Comparison of ENCODE assay signal across 8 cellular contexts in genomic region chr3:193872265-193872753, GRCh38.
A peak's percentile ranks its signal among the peaks of the same experiment; 100 is the strongest.
DNase-seq lines count a peak whose midpoint lies in the region; ATAC-seq and TF ChIP-seq lines count a peak whose summit lies in the region.
"Had no signal": no experiment of that assay in that cellular context is flagged by ENCODE, and none has a peak within 500 bp of the region (broad histone marks: within the 10 kb centered on the region; RNA-seq: fewer than 3 reads in every experiment).

No MANE protein-coding gene starts in this region.

- ATAC-seq in GM21825 (IDR thresholded peaks at IDR 0.05; ENCODE audit: unreplicated experiment): peak; percentile 44
- ATAC-seq in stimulated activated memory B cell treated with anti-CD40 and anti-IgM and Interleukin-4, amounts not matched to agents 10 μg/mL and 1 μg/mL and 100 μg/mL, for 72 hours: peak; percentile 70

- H3K4me3 Mint-ChIP-seq in stimulated activated memory B cell treated with anti-CD40 and anti-IgM and Interleukin-4, amounts not matched to agents 10 μg/mL and 1 μg/mL and 100 μg/mL, for 72 hours: no peak overlapping the region
- H3K4me3 Mint-ChIP-seq: activated T-cell treated with anti-CD3 and anti-CD28 coated beads, Interleukin-2, amount 50 U/mL, for 4 hours had no signal

- H3K4me1 ChIP-seq in esophagus squamous epithelium: peaks cover 41 to 81% (median 41%) of the 10 kb centered on the region in 3 donors

- DNase-seq in GM13977 (ENCODE audit: low spot score) (peak; percentile 48), NCI-H510A treated with DMSO at 0.1 percent for 48 hours (lab: John Stamatoyannopoulos, UW) (peak; percentile 18), esophagus squamous epithelium (lab: John Stamatoyannopoulos, UW) (no peak), dorsolateral prefrontal cortex (no peak), UCSD-AML1 (lab: John Stamatoyannopoulos, UW; ENCODE audit: unreplicated experiment) (no peak)
- DNase-seq: activated T-cell treated with anti-CD3 and anti-CD28 coated beads, Interleukin-2, amount 50 U/mL, for 4 hours had no signal

- peaks cover 65% of the 10 kb centered on the region for H3K4me1 Mint-ChIP-seq in stimulated activated memory B cell treated with anti-CD40 and anti-IgM and Interleukin-4, amounts not matched to agents 10 μg/mL and 1 μg/mL and 100 μg/mL, for 72 hours

- H3K27me3 ChIP-seq in esophagus squamous epithelium (peaks cover 0 to 24% (median 0%) of the 10 kb centered on the region in 4 donors), dorsolateral prefrontal cortex (peaks cover 0 to 18% (median 0%) of the 10 kb centered on the region in 45 donors)

- H3K36me3 Mint-ChIP-seq in stimulated activated memory B cell treated with anti-CD40 and anti-IgM and Interleukin-4, amounts not matched to agents 10 μg/mL and 1 μg/mL and 100 μg/mL, for 72 hours: no peaks in the 10 kb centered on the region

- H3K27ac Mint-ChIP-seq in stimulated activated memory B cell treated with anti-CD40 and anti-IgM and Interleukin-4, amounts not matched to agents 10 μg/mL and 1 μg/mL and 100 μg/mL, for 72 hours: no peak overlapping the region

- TF ChIP-seq CTCF in GM13977 (IDR thresholded peaks at IDR 0.05; ENCODE audit: extremely low read depth, insufficient read depth, missing control alignments) (no peak), esophagus squamous epithelium (IDR thresholded peaks at IDR 0.05) (peak in 1 of 6 experiments; percentile 5), dorsolateral prefrontal cortex (IDR thresholded peaks at IDR 0.05 in 54 of 56, conservative IDR thresholded peaks at IDR 0.05 in 2 of 56; ENCODE audit: low read depth in 1 of 56, partially characterized antibody in 56 of 56) (no peak)

- in situ Hi-C loops in GM13977 (cut with MboI; ENCODE audit: low pct_unique_long_range_greater_than_20kb, low sequenced_read_pairs, unreplicated experiment): no loop called here

- H3K9me3 ChIP-seq in esophagus squamous epithelium: no peaks in the 10 kb centered on the region

- no peak for TF ChIP-seq POLR2A in esophagus squamous epithelium (IDR thresholded peaks at IDR 0.05)

- H3K27me3 Mint-ChIP-seq in stimulated activated memory B cell treated with anti-CD40 and anti-IgM and Interleukin-4, amounts not matched to agents 10 μg/mL and 1 μg/mL and 100 μg/mL, for 72 hours: no peaks in the 10 kb centered on the region

- 23 to 57% methylated on average over 1 to 2 of the region's 2 CpGs for WGBS in esophagus squamous epithelium, 2 donors

- H3K27ac ChIP-seq in esophagus squamous epithelium: peak overlapping the region; percentile 75 to 86 (median 81)
- H3K27ac ChIP-seq in dorsolateral prefrontal cortex: no peak overlapping the region

- no peaks in the 10 kb centered on the region for H3K36me3 ChIP-seq in esophagus squamous epithelium

- no peak overlapping the region for H3K4me3 ChIP-seq in esophagus squamous epithelium
- H3K4me3 ChIP-seq in dorsolateral prefrontal cortex: no peak overlapping the region

- H3K9me3 Mint-ChIP-seq in stimulated activated memory B cell treated with anti-CD40 and anti-IgM and Interleukin-4, amounts not matched to agents 10 μg/mL and 1 μg/mL and 100 μg/mL, for 72 hours: no peaks in the 10 kb centered on the region
- H3K9me3 Mint-ChIP-seq: activated T-cell treated with anti-CD3 and anti-CD28 coated beads, Interleukin-2, amount 50 U/mL, for 4 hours had no signal

- intact Hi-C loops in esophagus squamous epithelium (cut with DNase I): loop anchor here (10.0 kb wide), 1 partner anchor 88 kb away; no protein-coding TSS in a partner anchor
- intact Hi-C loops in dorsolateral prefrontal cortex (cut with DNase I): no loop called here

Comparison
In these comparisons a context has a peak if more than half of its experiments do, and no peak if none do; other contexts are left out.
1. DNase-seq: peak in GM13977 (single experiment) and NCI-H510A treated with DMSO at 0.1 percent for 48 hours (single experiment); none in esophagus squamous epithelium (single experiment), dorsolateral prefrontal cortex (0 of 10) and UCSD-AML1 (single experiment).
2. H3K27ac ChIP-seq: peak in esophagus squamous epithelium (4 of 4); none in dorsolateral prefrontal cortex (0 of 59).